In genomic region chr16:64950262-64950661, GRCh38 we compare ENCODE assay signal across 17 cellular contexts.
DNase-seq lines count a peak whose midpoint lies in the region; ATAC-seq and TF ChIP-seq lines count a peak whose summit lies in the region.
"Had no signal": no experiment of that assay in that cellular context is flagged by ENCODE, and none has a peak within 500 bp of the region (broad histone marks: within the 10 kb centered on the region; RNA-seq: fewer than 3 reads in every experiment).

No MANE protein-coding gene starts in this region.

- no peaks in the 10 kb centered on the region for H3K79me2 ChIP-seq in GM23338 (replicated peaks; ENCODE audit: insufficient read depth)

- no peaks in the 10 kb centered on the region for H3K9me3 Mint-ChIP-seq in GM23338
- H3K9me3 Mint-ChIP-seq in activated CD8-positive, alpha-beta memory T cell treated with anti-CD3 and anti-CD28 coated beads, Interleukin-2, amount 10 ng/mL, durations not matched to agents 7 days and 5 days (ENCODE audit: low read depth): peaks cover 13% of the 10 kb centered on the region

- ATAC-seq in GM23338: peak; percentile 83
- ATAC-seq in activated CD8-positive, alpha-beta memory T cell treated with anti-CD3 and anti-CD28 coated beads, Interleukin-2, amount 10 ng/mL, durations not matched to agents 7 days and 5 days: no peak
- no peak for ATAC-seq in GM21515 (IDR thresholded peaks at IDR 0.05; ENCODE audit: unreplicated experiment)
- ATAC-seq in HG02840 (IDR thresholded peaks at IDR 0.05; ENCODE audit: low FRiP score, unreplicated experiment): no peak
- ATAC-seq: activated CD4-positive, CD25-positive, alpha-beta regulatory T cell treated with anti-CD3 and anti-CD28 coated beads, Interleukin-2, amount 50 U/mL, for 24 hours had no signal

- H2AFZ ChIP-seq in GM23338: no peak overlapping the region

- H3K4me3 ChIP-seq in GM23338: no peak overlapping the region
- no peak overlapping the region for H3K4me3 ChIP-seq in foreskin fibroblast (ENCODE audit: low read depth in 1 of 2, low read length in 2 of 2)
- H3K4me3 ChIP-seq: ascending aorta, Peyer's patch had no signal

- H3K9me2 ChIP-seq in GM23338 (ENCODE audit: insufficient read depth): no peaks in the 10 kb centered on the region

- no peak overlapping the region for H3K4me2 ChIP-seq in GM23338

- no peaks in the 10 kb centered on the region for H3K4me1 Mint-ChIP-seq in GM23338
- H3K4me1 Mint-ChIP-seq in activated CD8-positive, alpha-beta memory T cell treated with anti-CD3 and anti-CD28 coated beads, Interleukin-2, amount 10 ng/mL, durations not matched to agents 7 days and 5 days: no peaks in the 10 kb centered on the region
- H3K4me1 Mint-ChIP-seq: naive B cell had no signal

- no peaks in the 10 kb centered on the region for H3K4me1 ChIP-seq in GM23338 (ENCODE audit: insufficient read depth)
- H3K4me1 ChIP-seq: ascending aorta, Peyer's patch had no signal

- H3K27me3 ChIP-seq in GM23338 (ENCODE audit: insufficient read depth): no peaks in the 10 kb centered on the region
- H3K27me3 ChIP-seq: ascending aorta, Peyer's patch had no signal

- H3K27ac Mint-ChIP-seq in GM23338: no peak overlapping the region
- H3K27ac Mint-ChIP-seq in activated CD8-positive, alpha-beta memory T cell treated with anti-CD3 and anti-CD28 coated beads, Interleukin-2, amount 10 ng/mL, durations not matched to agents 7 days and 5 days: no peak overlapping the region
- H3K27ac Mint-ChIP-seq: naive B cell; T-helper 1 cell treated with Interleukin-12 subunit alpha and Interleukin-12 subunit beta and Interleukin-4 antibody, amounts not matched to agents 30 μg/mL and 1 μg/mL, for 36 hours had no signal

- peaks cover 2% of the 10 kb centered on the region for H3K27me3 Mint-ChIP-seq in GM23338 (ENCODE audit: insufficient read depth, low read depth, poor library complexity)
- no peaks in the 10 kb centered on the region for H3K27me3 Mint-ChIP-seq in activated CD8-positive, alpha-beta memory T cell treated with anti-CD3 and anti-CD28 coated beads, Interleukin-2, amount 10 ng/mL, durations not matched to agents 7 days and 5 days
- H3K27me3 Mint-ChIP-seq: naive B cell had no signal

- DNase-seq in GM23338 (ENCODE audit: low spot score): peak; percentile 61
- DNase-seq in SK-MEL-5 (ENCODE audit: low read depth, low spot score): peak; percentile 32
- no peak for DNase-seq in foreskin fibroblast
- DNase-seq in activated CD8-positive, alpha-beta memory T cell treated with anti-CD3 and anti-CD28 coated beads, Interleukin-2, amount 10 ng/mL, durations not matched to agents 7 days and 5 days: no peak
- DNase-seq in NCI-H2196 treated with DMSO at 0.1 percent for 48 hours (lab: John Stamatoyannopoulos, UW; ENCODE audit: unreplicated experiment): no peak
- DNase-seq: KG1; naive B cell; NCI-H1436; Peyer's patch; retina; stimulated activated CD8-positive, alpha-beta memory T cell treated with anti-CD3 and anti-CD28 coated beads, Interleukin-4, amount 100 ng/mL, for 48 hours had no signal

- in situ Hi-C loops in SK-MEL-5 (cut with HindIII; ENCODE audit: low pct_unique_long_range_greater_than_20kb, low sequenced_read_pairs): no loop called here

- peak; percentile 45 for TF ChIP-seq CTCF in 22Rv1 (IDR thresholded peaks at IDR 0.05)
- peak; percentile 46 to 54 for TF ChIP-seq CTCF in GM23338 (conservative IDR thresholded peaks at IDR 0.05; ENCODE audit: low read depth in 2 of 2)
- peak; percentile 26 for TF ChIP-seq CTCF in foreskin fibroblast (IDR thresholded peaks at IDR 0.05; ENCODE audit: low read depth, low read length)

- no peak overlapping the region for H3K4me3 Mint-ChIP-seq in GM23338
- no peak overlapping the region for H3K4me3 Mint-ChIP-seq in activated CD8-positive, alpha-beta memory T cell treated with anti-CD3 and anti-CD28 coated beads, Interleukin-2, amount 10 ng/mL, durations not matched to agents 7 days and 5 days
- H3K4me3 Mint-ChIP-seq: naive B cell; T-helper 1 cell treated with Interleukin-12 subunit alpha and Interleukin-12 subunit beta and Interleukin-4 antibody, amounts not matched to agents 30 μg/mL and 1 μg/mL, for 36 hours had no signal

- no peaks in the 10 kb centered on the region for H3F3A ChIP-seq in GM23338 (replicated peaks; ENCODE audit: low read depth)

- H3K27ac ChIP-seq in 22Rv1 (no peak overlapping the region), GM23338 (ENCODE audit: low read depth) (no peak overlapping the region)
- H3K27ac ChIP-seq: ascending aorta, Peyer's patch had no signal

- CTCF ChIA-PET in activated CD8-positive, alpha-beta memory T cell treated with anti-CD3 and anti-CD28 coated beads, Interleukin-2, amount 10 ng/mL, durations not matched to agents 7 days and 5 days (lab: Charles Lee): no interaction called here

- H4K20me1 ChIP-seq in GM23338 (replicated peaks; ENCODE audit: insufficient read depth): no peaks in the 10 kb centered on the region

- no peaks in the 10 kb centered on the region for H3K36me3 ChIP-seq in GM23338 (ENCODE audit: insufficient read depth)
- H3K36me3 ChIP-seq: Peyer's patch had no signal

- H3K36me3 Mint-ChIP-seq in GM23338 (ENCODE audit: low read depth): no peaks in the 10 kb centered on the region
- H3K36me3 Mint-ChIP-seq in activated CD8-positive, alpha-beta memory T cell treated with anti-CD3 and anti-CD28 coated beads, Interleukin-2, amount 10 ng/mL, durations not matched to agents 7 days and 5 days: no peaks in the 10 kb centered on the region
- H3K36me3 Mint-ChIP-seq: naive B cell had no signal

TF ChIP-seq in GM23338, 12 proteins besides CTCF, POLR2A, EP300 and RAD21 (continues in another document):
- TF ChIP-seq JUNB (IDR thresholded peaks at IDR 0.05; ENCODE audit: unreplicated experiment): no peak
- no peak for TF ChIP-seq EZH2phosphoT487 (IDR thresholded peaks at IDR 0.05; ENCODE audit: unreplicated experiment)
- TF ChIP-seq, protein P1, sequence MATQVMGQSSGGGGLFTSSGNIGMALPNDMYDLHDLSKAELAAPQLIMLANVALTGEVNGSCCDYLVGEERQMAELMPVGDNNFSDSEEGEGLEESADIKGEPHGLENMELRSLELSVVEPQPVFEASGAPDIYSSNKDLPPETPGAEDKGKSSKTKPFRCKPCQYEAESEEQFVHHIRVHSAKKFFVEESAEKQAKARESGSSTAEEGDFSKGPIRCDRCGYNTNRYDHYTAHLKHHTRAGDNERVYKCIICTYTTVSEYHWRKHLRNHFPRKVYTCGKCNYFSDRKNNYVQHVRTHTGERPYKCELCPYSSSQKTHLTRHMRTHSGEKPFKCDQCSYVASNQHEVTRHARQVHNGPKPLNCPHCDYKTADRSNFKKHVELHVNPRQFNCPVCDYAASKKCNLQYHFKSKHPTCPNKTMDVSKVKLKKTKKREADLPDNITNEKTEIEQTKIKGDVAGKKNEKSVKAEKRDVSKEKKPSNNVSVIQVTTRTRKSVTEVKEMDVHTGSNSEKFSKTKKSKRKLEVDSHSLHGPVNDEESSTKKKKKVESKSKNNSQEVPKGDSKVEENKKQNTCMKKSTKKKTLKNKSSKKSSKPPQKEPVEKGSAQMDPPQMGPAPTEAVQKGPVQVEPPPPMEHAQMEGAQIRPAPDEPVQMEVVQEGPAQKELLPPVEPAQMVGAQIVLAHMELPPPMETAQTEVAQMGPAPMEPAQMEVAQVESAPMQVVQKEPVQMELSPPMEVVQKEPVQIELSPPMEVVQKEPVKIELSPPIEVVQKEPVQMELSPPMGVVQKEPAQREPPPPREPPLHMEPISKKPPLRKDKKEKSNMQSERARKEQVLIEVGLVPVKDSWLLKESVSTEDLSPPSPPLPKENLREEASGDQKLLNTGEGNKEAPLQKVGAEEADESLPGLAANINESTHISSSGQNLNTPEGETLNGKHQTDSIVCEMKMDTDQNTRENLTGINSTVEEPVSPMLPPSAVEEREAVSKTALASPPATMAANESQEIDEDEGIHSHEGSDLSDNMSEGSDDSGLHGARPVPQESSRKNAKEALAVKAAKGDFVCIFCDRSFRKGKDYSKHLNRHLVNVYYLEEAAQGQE (IDR thresholded peaks at IDR 0.05; ENCODE audit: unreplicated experiment): no peak

Comparison
In these comparisons a context has a peak if more than half of its experiments do, and no peak if none do; other contexts are left out.
1. DNase-seq: peak in GM23338 (single experiment) and SK-MEL-5 (single experiment); none in foreskin fibroblast (0 of 2), activated CD8-positive, alpha-beta memory T cell treated with anti-CD3 and anti-CD28 coated beads, Interleukin-2, amount 10 ng/mL, durations not matched to agents 7 days and 5 days (single experiment) and NCI-H2196 treated with DMSO at 0.1 percent for 48 hours (single experiment).
2. Peak in every context shown above with its lines, with median percentiles within 50 percentile points of each other: CTCF ChIP-seq.